Comparison of ENCODE assay signal across 13 cellular contexts in the genomic region with DNA sequence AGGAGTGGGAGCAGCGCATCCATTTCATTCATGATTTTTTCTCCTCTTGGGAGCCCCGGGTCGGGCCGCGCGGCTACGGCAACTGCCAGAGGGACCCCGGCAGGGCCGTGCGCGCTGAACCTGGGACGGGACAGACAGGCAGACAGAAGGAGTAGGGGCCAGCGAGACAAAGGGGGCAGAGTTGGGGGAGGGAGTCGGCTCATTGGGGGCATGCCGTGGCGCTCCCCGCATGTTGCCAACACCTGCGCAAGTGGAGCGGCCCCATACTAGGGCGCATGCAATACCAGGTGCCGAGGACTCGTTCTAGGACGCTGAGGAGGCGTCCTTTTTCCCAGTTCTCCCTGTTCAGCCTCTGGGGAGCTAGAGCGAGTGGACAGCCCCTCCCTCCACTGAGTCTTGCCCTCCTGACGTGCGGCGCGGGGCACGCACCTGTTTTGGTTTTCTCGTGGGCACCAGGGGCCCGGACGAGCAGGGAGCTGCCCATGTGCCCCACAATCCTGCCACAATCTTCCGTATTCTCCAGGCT. TPM values are rescaled to one million over a fixed set of nuclear protein-coding genes. Genes with fewer than 3 reads are reported as not detected.
DNase-seq lines count a peak whose midpoint lies in the region; ATAC-seq and TF ChIP-seq lines count a peak whose summit lies in the region.
"Had no signal": no experiment of that assay in that cellular context is flagged by ENCODE, and none has a peak within 500 bp of the region (broad histone marks: within the 10 kb centered on the region; RNA-seq: fewer than 3 reads in every experiment).

No MANE protein-coding gene starts in this region.

- H3K9me3 ChIP-seq in WERI-Rb-1 (ENCODE audit: severe bottlenecking), result no peaks in the 10 kb centered on the region
- H3K9me3 ChIP-seq in iPS-18a (ENCODE audit: control insufficient read depth, low read depth, low read length), result no peaks in the 10 kb centered on the region

- H3K4me3 Mint-ChIP-seq in activated CD8-positive, alpha-beta memory T cell treated with anti-CD3 and anti-CD28 coated beads, Interleukin-2, amount 10 ng/mL, durations not matched to agents 7 days and 5 days, result no peak overlapping the region
- no peak overlapping the region for H3K4me3 Mint-ChIP-seq in HFFc6
- H3K4me3 Mint-ChIP-seq: activated naive CD4-positive, alpha-beta T cell treated with anti-CD3 and anti-CD28 coated beads, Interleukin-2, amount 10 ng/mL, durations not matched to agents 7 days and 5 days had no signal

- H3K27ac ChIP-seq in WERI-Rb-1 (no peak overlapping the region), iPS-18a (ENCODE audit: low read length) (no peak overlapping the region), skin epidermis (no peak overlapping the region)

- no peaks in the 10 kb centered on the region for H3K9me3 Mint-ChIP-seq in activated CD8-positive, alpha-beta memory T cell treated with anti-CD3 and anti-CD28 coated beads, Interleukin-2, amount 10 ng/mL, durations not matched to agents 7 days and 5 days (ENCODE audit: low read depth)
- no peaks in the 10 kb centered on the region for H3K9me3 Mint-ChIP-seq in HFFc6
- H3K9me3 Mint-ChIP-seq: activated naive CD4-positive, alpha-beta T cell treated with anti-CD3 and anti-CD28 coated beads, Interleukin-2, amount 10 ng/mL, durations not matched to agents 7 days and 5 days had no signal

- no peak for ATAC-seq in activated CD8-positive, alpha-beta memory T cell treated with anti-CD3 and anti-CD28 coated beads, Interleukin-2, amount 10 ng/mL, durations not matched to agents 7 days and 5 days

- no peaks in the 10 kb centered on the region for H3K4me1 ChIP-seq in iPS-18a (ENCODE audit: control insufficient read depth, low read depth, low read length)

- no peaks in the 10 kb centered on the region for H3K36me3 Mint-ChIP-seq in activated CD8-positive, alpha-beta memory T cell treated with anti-CD3 and anti-CD28 coated beads, Interleukin-2, amount 10 ng/mL, durations not matched to agents 7 days and 5 days
- no peaks in the 10 kb centered on the region for H3K36me3 Mint-ChIP-seq in HFFc6 (ENCODE audit: low read depth)
- H3K36me3 Mint-ChIP-seq: activated naive CD4-positive, alpha-beta T cell treated with anti-CD3 and anti-CD28 coated beads, Interleukin-2, amount 10 ng/mL, durations not matched to agents 7 days and 5 days had no signal

- H3K36me3 ChIP-seq in WERI-Rb-1, result no peaks in the 10 kb centered on the region
- no peaks in the 10 kb centered on the region for H3K36me3 ChIP-seq in iPS-18a (ENCODE audit: control insufficient read depth, low read depth, low read length)

- CTCF ChIA-PET in activated CD8-positive, alpha-beta memory T cell treated with anti-CD3 and anti-CD28 coated beads, Interleukin-2, amount 10 ng/mL, durations not matched to agents 7 days and 5 days (lab: Charles Lee), result interaction anchor here (0.6 kb wide), 1 partner anchor 23 kb away, joined by 3 read pairs; no protein-coding TSS in a partner anchor

- peak overlapping the region; percentile 58 for H3K9ac ChIP-seq in iPS-18a (ENCODE audit: low read length)

- DNase-seq in DMS53 (lab: John Stamatoyannopoulos, UW) (peak; percentile 52), DMS53 treated with DMSO at 0.1 percent for 48 hours (lab: John Stamatoyannopoulos, UW; ENCODE audit: unreplicated experiment) (no peak), WERI-Rb-1 (no peak), HFFc6 (no peak), GM13977 (ENCODE audit: low spot score) (no peak)
- DNase-seq in activated CD8-positive, alpha-beta memory T cell treated with anti-CD3 and anti-CD28 coated beads, Interleukin-2, amount 10 ng/mL, durations not matched to agents 7 days and 5 days, result no peak
- DNase-seq: activated naive CD4-positive, alpha-beta T cell treated with anti-CD3 and anti-CD28 coated beads, Interleukin-2, amount 10 ng/mL, durations not matched to agents 7 days and 5 days; HCEC 1CT; NCI-H1694; OCI-M1 had no signal

- no peak for TF ChIP-seq CTCF in WERI-Rb-1 (IDR thresholded peaks at IDR 0.05; ENCODE audit: low read depth, low read length)
- no peak for TF ChIP-seq CTCF in HFFc6 (IDR thresholded peaks at IDR 0.05)
- no peak for TF ChIP-seq CTCF in GM13977 (IDR thresholded peaks at IDR 0.05; ENCODE audit: extremely low read depth, insufficient read depth, missing control alignments)

- in situ Hi-C loops in GM13977 (cut with MboI; ENCODE audit: low pct_unique_long_range_greater_than_20kb, low sequenced_read_pairs, unreplicated experiment), result no loop called here

- H3K4me3 ChIP-seq in WERI-Rb-1 (ENCODE audit: low read depth, low read length), result peak overlapping the region; percentile 45
- H3K4me3 ChIP-seq in iPS-18a (ENCODE audit: low read length), result peak overlapping the region; percentile 76
- peak overlapping the region in 6 of 7 experiments; percentile 12 to 36 (median 28) for H3K4me3 ChIP-seq in skin epidermis
- H3K4me3 ChIP-seq: lung had no signal

- H3K27me3 ChIP-seq in WERI-Rb-1 (ENCODE audit: insufficient read depth, low read depth, severe bottlenecking) (peaks cover 41% of the 10 kb centered on the region), iPS-18a (ENCODE audit: control insufficient read depth, insufficient read depth, low read length) (peaks cover 32% of the 10 kb centered on the region)

- H3K4me1 Mint-ChIP-seq in activated CD8-positive, alpha-beta memory T cell treated with anti-CD3 and anti-CD28 coated beads, Interleukin-2, amount 10 ng/mL, durations not matched to agents 7 days and 5 days, result no peaks in the 10 kb centered on the region
- H3K4me1 Mint-ChIP-seq in HFFc6 (ENCODE audit: low read depth), result no peaks in the 10 kb centered on the region
- H3K4me1 Mint-ChIP-seq: activated naive CD4-positive, alpha-beta T cell treated with anti-CD3 and anti-CD28 coated beads, Interleukin-2, amount 10 ng/mL, durations not matched to agents 7 days and 5 days had no signal

- no peak overlapping the region for H3K27ac Mint-ChIP-seq in activated CD8-positive, alpha-beta memory T cell treated with anti-CD3 and anti-CD28 coated beads, Interleukin-2, amount 10 ng/mL, durations not matched to agents 7 days and 5 days
- H3K27ac Mint-ChIP-seq in HFFc6, result no peak overlapping the region
- H3K27ac Mint-ChIP-seq: activated naive CD4-positive, alpha-beta T cell treated with anti-CD3 and anti-CD28 coated beads, Interleukin-2, amount 10 ng/mL, durations not matched to agents 7 days and 5 days had no signal

- peaks cover 68% of the 10 kb centered on the region for H3K27me3 Mint-ChIP-seq in activated CD8-positive, alpha-beta memory T cell treated with anti-CD3 and anti-CD28 coated beads, Interleukin-2, amount 10 ng/mL, durations not matched to agents 7 days and 5 days
- H3K27me3 Mint-ChIP-seq in HFFc6 (ENCODE audit: insufficient read depth), result peaks cover 53% of the 10 kb centered on the region

RNA-seq across cellular contexts. Expression of a gene that starts 0.5 kb away (rescaled TPM):
- total RNA-seq in activated CD8-positive, alpha-beta memory T cell treated with anti-CD3 and anti-CD28 coated beads, Interleukin-2, amount 10 ng/mL, durations not matched to agents 7 days and 5 days, result not detected
- total RNA-seq in HFFc6 (2021; fragmentation: NEBNext Ultra II Directional; extraction: Animal tissue kit (Norgen Biotek cat#: 25700)), result not detected
